ENCODE assay signal across 10 cellular contexts in genomic region chr1:198734323-198735008, GRCh38.
A peak's percentile ranks its signal among the peaks of the same experiment; 100 is the strongest.
DNase-seq lines count a peak whose midpoint lies in the region; ATAC-seq, FAIRE-seq and TF ChIP-seq lines count a peak whose summit lies in the region.
"Had no signal": no experiment of that assay in that cellular context is flagged by ENCODE, and none has a peak within 500 bp of the region (broad histone marks: within the 10 kb centered on the region; RNA-seq: fewer than 3 reads in every experiment).

No MANE protein-coding gene starts in this region.

- no peak for TF ChIP-seq POLR2A in HCT116 (IDR thresholded peaks at IDR 0.05; ENCODE audit: borderline replicate concordance, extremely low read depth, insufficient read depth, insufficient read length)
- no peak for TF ChIP-seq POLR2A in H54 (IDR thresholded peaks at IDR 0.05; ENCODE audit: low read depth, low read length)

- no peak for FAIRE-seq in H54 (lab: Jason Lieb, UNC)

- intact Hi-C loops in activated CD4-positive, alpha-beta T cell treated with anti-CD3 and anti-CD28 coated beads, Interleukin-2, amount 10 ng/mL, durations not matched to agents 24 days and 14 days (cut with micrococcal nuclease) = loop anchor here (1.0 to 10.0 kb wide), 8 partner anchors 8 to 439 kb away; no protein-coding TSS in a partner anchor
- intact Hi-C loops in HCT116 (cut with micrococcal nuclease) = no loop called here

- peak overlapping the region; percentile 41 for H3K4me3 Mint-ChIP-seq in activated CD4-positive, alpha-beta T cell treated with anti-CD3 and anti-CD28 coated beads, Interleukin-2, amount 10 ng/mL, durations not matched to agents 24 days and 14 days
- H3K4me3 Mint-ChIP-seq in effector memory CD8-positive, alpha-beta T cell = peak overlapping the region in 1 of 2 donors; percentile 17
- H3K4me3 Mint-ChIP-seq: memory B cell had no signal

- no peaks in the 10 kb centered on the region for H3K36me3 ChIP-seq in HCT116 (ENCODE audit: control insufficient read depth in 1 of 2, insufficient read depth in 2 of 2, low read length in 2 of 2)
- peaks cover 99% of the 10 kb centered on the region for H3K36me3 ChIP-seq in neutrophil

- no peak overlapping the region for H3K27ac ChIP-seq in HCT116 (ENCODE audit: low read depth, low read length)
- peak overlapping the region; percentile 13 for H3K27ac ChIP-seq in neutrophil

- no peak overlapping the region for H3K9ac ChIP-seq in HCT116 (ENCODE audit: low read length)

- no peaks in the 10 kb centered on the region for H3K27me3 Mint-ChIP-seq in activated CD4-positive, alpha-beta T cell treated with anti-CD3 and anti-CD28 coated beads, Interleukin-2, amount 10 ng/mL, durations not matched to agents 24 days and 14 days
- H3K27me3 Mint-ChIP-seq in effector memory CD8-positive, alpha-beta T cell = no peaks in the 10 kb centered on the region
- H3K27me3 Mint-ChIP-seq: memory B cell had no signal

- no peak for TF ChIP-seq RAD21 in HCT116 (IDR thresholded peaks at IDR 0.05; ENCODE audit: low read depth)

- no peaks in the 10 kb centered on the region for H3K79me2 ChIP-seq in HCT116 (ENCODE audit: insufficient read depth, low read length)

- RAD21 ChIA-PET in HCT116 (lab: Charles Lee; ENCODE audit: low non-redundant PET in 1 of 2, low total read pairs in 2 of 2, uncharacterized antibody in 2 of 2, unreplicated experiment in 2 of 2) = no interaction called here

- peak overlapping the region; percentile 83 for H2AFZ ChIP-seq in HCT116 (ENCODE audit: low read depth, low read length, poor library complexity, severe bottlenecking)

- peaks cover 50% of the 10 kb centered on the region for H3K4me1 Mint-ChIP-seq in activated CD4-positive, alpha-beta T cell treated with anti-CD3 and anti-CD28 coated beads, Interleukin-2, amount 10 ng/mL, durations not matched to agents 24 days and 14 days
- H3K4me1 Mint-ChIP-seq in effector memory CD8-positive, alpha-beta T cell (ENCODE audit: low read depth in 2 of 2) = peaks cover 27 to 69% of the 10 kb centered on the region in 2 donors

- peaks cover 27% of the 10 kb centered on the region for H3K9me3 Mint-ChIP-seq in activated CD4-positive, alpha-beta T cell treated with anti-CD3 and anti-CD28 coated beads, Interleukin-2, amount 10 ng/mL, durations not matched to agents 24 days and 14 days
- no peaks in the 10 kb centered on the region for H3K9me3 Mint-ChIP-seq in effector memory CD8-positive, alpha-beta T cell

- no peak for DNase-seq in activated CD4-positive, alpha-beta T cell treated with anti-CD3 and anti-CD28 coated beads, Interleukin-2, amount 10 ng/mL, durations not matched to agents 24 days and 14 days
- no peak for DNase-seq in activated CD4-positive, alpha-beta T cell treated with anti-CD3 and anti-CD28 coated beads, Interleukin-2, amount 50 U/mL, for 4 hours
- DNase-seq in HCT116 (ENCODE audit: low read depth, low spot score) = no peak
- no peak for DNase-seq in H54 (ENCODE audit: insufficient read length, low spot score)
- no peak for DNase-seq in effector memory CD8-positive, alpha-beta T cell
- no peak for DNase-seq in NCI-H526 treated with DMSO at 0.1 percent for 48 hours (lab: John Stamatoyannopoulos, UW)
- DNase-seq: NCI-H748 treated with DMSO at 0.1 percent for 48 hours had no signal

- no peaks in the 10 kb centered on the region for H4K20me1 ChIP-seq in HCT116 (ENCODE audit: insufficient read depth)

- peaks cover 78% of the 10 kb centered on the region for H3K36me3 Mint-ChIP-seq in activated CD4-positive, alpha-beta T cell treated with anti-CD3 and anti-CD28 coated beads, Interleukin-2, amount 10 ng/mL, durations not matched to agents 24 days and 14 days (ENCODE audit: low read depth)
- peaks cover 92% of the 10 kb centered on the region for H3K36me3 Mint-ChIP-seq in effector memory CD8-positive, alpha-beta T cell (ENCODE audit: insufficient read depth)

- no peaks in the 10 kb centered on the region for H3K27me3 ChIP-seq in HCT116 (ENCODE audit: insufficient read depth, low read length)
- no peaks in the 10 kb centered on the region for H3K27me3 ChIP-seq in neutrophil

- peak overlapping the region; percentile 24; the same call in 1 of the 2 replicates for H3K4me2 ChIP-seq in HCT116 (ENCODE audit: low read length)

- TF ChIP-seq CTCF in HCT116 (IDR thresholded peaks at IDR 0.05 in 2 of 3, conservative IDR thresholded peaks at IDR 0.05 in 1 of 3; ENCODE audit: borderline replicate concordance in 1 of 3, insufficient read depth in 1 of 3, low read depth in 2 of 3, low read length in 2 of 3) (no peak), neutrophil (IDR thresholded peaks at IDR 0.05) (no peak)

- CTCF ChIA-PET in HCT116 (lab: Charles Lee) = no interaction called here

- peaks cover 0 to 4% of the 10 kb centered on the region in 2 experiments; a peak in 2 of 4 replicates for H3K4me1 ChIP-seq in HCT116 (ENCODE audit: control insufficient read depth in 1 of 2, insufficient read depth in 2 of 2, low read length in 2 of 2)
- no peaks in the 10 kb centered on the region for H3K4me1 ChIP-seq in neutrophil (ENCODE audit: control insufficient read depth in 1 of 2, insufficient read depth in 1 of 2, low read depth in 1 of 2, low read length in 1 of 2)

- POLR2A ChIA-PET in HCT116 (lab: Charles Lee) = no interaction called here

- H3K4me3 ChIP-seq in HCT116 (replicated peaks in 1 of 2; ENCODE audit: low read depth in 1 of 2, low read length in 2 of 2) (no peak overlapping the region), neutrophil (ENCODE audit: low read depth in 1 of 2, low read length in 1 of 2) (no peak overlapping the region)

- H3K9me3 ChIP-seq in HCT116 (ENCODE audit: control insufficient read depth in 1 of 2, insufficient read depth in 1 of 2, low read depth in 1 of 2, low read length in 2 of 2) (no peaks in the 10 kb centered on the region), neutrophil (no peaks in the 10 kb centered on the region)

- H3K27ac Mint-ChIP-seq in activated CD4-positive, alpha-beta T cell treated with anti-CD3 and anti-CD28 coated beads, Interleukin-2, amount 10 ng/mL, durations not matched to agents 24 days and 14 days = peak overlapping the region; percentile 90
- peak overlapping the region in 1 of 2 donors; percentile 78 for H3K27ac Mint-ChIP-seq in effector memory CD8-positive, alpha-beta T cell

- BruUV-seq in HCT116 (replicated peaks; lab: Mats Ljungman, UMichigan) = no TSS peak

- ATAC-seq in HCT116 = no peak
- ATAC-seq in HG03575 (IDR thresholded peaks at IDR 0.05; ENCODE audit: extremely low read depth, insufficient number of reproducible peaks, low FRiP score, unreplicated experiment) = peak; percentile 67
- ATAC-seq in effector memory CD8-positive, alpha-beta T cell (replicated peaks) = no peak

- no peaks in the 10 kb centered on the region for H3K9me2 ChIP-seq in HCT116 (ENCODE audit: insufficient read depth)

TF ChIP-seq in HCT116, 20 proteins besides CTCF, POLR2A, EP300 and RAD21:
- TF ChIP-seq CEBPB (IDR thresholded peaks at IDR 0.05; ENCODE audit: low read depth) (no peak), ELF1 (IDR thresholded peaks at IDR 0.05; ENCODE audit: borderline replicate concordance, low read depth) (no peak), ATF3 (IDR thresholded peaks at IDR 0.05) (no peak), EGR1 (IDR thresholded peaks at IDR 0.05; ENCODE audit: low read depth) (no peak), POLR2AphosphoS5 (IDR thresholded peaks at IDR 0.05; ENCODE audit: low read depth, low read length) (no peak), CBX3 (IDR thresholded peaks at IDR 0.05; ENCODE audit: low read depth) (no peak), EZH2 (IDR thresholded peaks at IDR 0.05) (no peak), MAX (IDR thresholded peaks at IDR 0.05) (no peak), FOSL1 (IDR thresholded peaks at IDR 0.05; ENCODE audit: low read depth) (no peak), TCF7L2 (IDR thresholded peaks at IDR 0.05; ENCODE audit: borderline replicate concordance, extremely low read depth, insufficient read depth, insufficient read length) (no peak), ZFX (IDR thresholded peaks at IDR 0.05) (no peak), SIN3A (IDR thresholded peaks at IDR 0.05; ENCODE audit: low read depth) (no peak), JUND (IDR thresholded peaks at IDR 0.05) (no peak)
- TF ChIP-seq, protein P1, sequence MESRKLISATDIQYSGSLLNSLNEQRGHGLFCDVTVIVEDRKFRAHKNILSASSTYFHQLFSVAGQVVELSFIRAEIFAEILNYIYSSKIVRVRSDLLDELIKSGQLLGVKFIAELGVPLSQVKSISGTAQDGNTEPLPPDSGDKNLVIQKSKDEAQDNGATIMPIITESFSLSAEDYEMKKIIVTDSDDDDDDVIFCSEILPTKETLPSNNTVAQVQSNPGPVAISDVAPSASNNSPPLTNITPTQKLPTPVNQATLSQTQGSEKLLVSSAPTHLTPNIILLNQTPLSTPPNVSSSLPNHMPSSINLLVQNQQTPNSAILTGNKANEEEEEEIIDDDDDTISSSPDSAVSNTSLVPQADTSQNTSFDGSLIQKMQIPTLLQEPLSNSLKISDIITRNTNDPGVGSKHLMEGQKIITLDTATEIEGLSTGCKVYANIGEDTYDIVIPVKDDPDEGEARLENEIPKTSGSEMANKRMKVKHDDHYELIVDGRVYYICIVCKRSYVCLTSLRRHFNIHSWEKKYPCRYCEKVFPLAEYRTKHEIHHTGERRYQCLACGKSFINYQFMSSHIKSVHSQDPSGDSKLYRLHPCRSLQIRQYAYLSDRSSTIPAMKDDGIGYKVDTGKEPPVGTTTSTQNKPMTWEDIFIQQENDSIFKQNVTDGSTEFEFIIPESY (IDR thresholded peaks at IDR 0.05; ENCODE audit: extremely low read depth, insufficient replicate concordance, low read length) = no peak
TF ChIP-seq in HCT116: peak in this region for 0.
